8 cellular contexts compared by ENCODE assay signal in the genomic region with DNA sequence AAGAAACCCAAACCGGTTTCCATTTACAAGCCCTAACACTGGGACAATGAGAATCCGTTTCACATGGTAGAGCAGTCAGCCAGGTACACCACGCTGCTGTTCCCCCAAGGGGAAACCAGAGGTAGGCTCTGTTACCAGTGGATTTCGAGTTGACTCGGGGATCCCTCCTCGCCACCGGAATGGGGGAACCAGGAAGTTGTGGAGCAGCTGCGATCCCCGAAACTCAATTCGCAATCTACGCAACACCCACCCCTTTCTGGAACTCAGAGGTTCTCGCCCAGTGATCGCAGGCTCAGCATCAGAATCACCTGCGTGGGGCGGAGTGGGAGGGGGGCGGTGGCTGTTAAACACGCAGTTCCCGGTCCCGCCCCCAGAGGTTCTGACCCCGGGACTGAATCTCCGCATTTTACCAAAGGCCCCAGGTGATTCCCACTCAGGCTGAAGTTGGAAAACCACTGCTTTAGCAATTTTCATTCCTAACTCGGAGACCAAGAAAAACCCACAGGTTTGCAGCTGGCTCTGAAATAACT. TPM values are rescaled to one million over a fixed set of nuclear protein-coding genes. Genes with fewer than 3 reads are reported as not detected.
DNase-seq lines count a peak whose midpoint lies in the region; ATAC-seq and TF ChIP-seq lines count a peak whose summit lies in the region.
"Not testable (repeated sequence)": the region's sequence is repeated elsewhere in the genome, so short reads cannot be mapped to it uniquely, and the experiment has no call there.

No MANE protein-coding gene starts in this region.

- not testable (repeated sequence) for H3K9me3 Mint-ChIP-seq in activated CD8-positive, alpha-beta memory T cell treated with anti-CD3 and anti-CD28 coated beads, Interleukin-2, amount 10 ng/mL, durations not matched to agents 7 days and 5 days (ENCODE audit: low read depth); stimulated activated naive B cell treated with anti-CD40 and anti-IgM and Interleukin-4, amounts not matched to agents 10 μg/mL and 1 μg/mL and 100 μg/mL, for 72 hours

- not testable (repeated sequence) for H3K4me1 ChIP-seq in OCI-LY3 (ENCODE audit: low read length); colonic mucosa; iPS-18a (ENCODE audit: control insufficient read depth, low read depth, low read length)

- H3K27me3 ChIP-seq in OCI-LY3 (ENCODE audit: low read depth, low read length); colonic mucosa; iPS-18a (ENCODE audit: control insufficient read depth, insufficient read depth, low read length): not testable (repeated sequence)

- H2AFZ ChIP-seq in OCI-LY3 (ENCODE audit: low read depth, low read length), result not testable (repeated sequence)

- H4K20me1 ChIP-seq in OCI-LY3 (ENCODE audit: insufficient read depth, low read length), result not testable (repeated sequence)

- not testable (repeated sequence) for H3K36me3 ChIP-seq in OCI-LY3 (replicated peaks; ENCODE audit: low read depth, low read length); colonic mucosa; iPS-18a (ENCODE audit: control insufficient read depth, low read depth, low read length)

- H3K27ac ChIP-seq in OCI-LY3 (ENCODE audit: low read length); iPS-18a (ENCODE audit: low read length): not testable (repeated sequence)
- peak overlapping the region; percentile 73 for H3K27ac ChIP-seq in colonic mucosa

- not testable (repeated sequence) for H3K36me3 Mint-ChIP-seq in activated CD8-positive, alpha-beta memory T cell treated with anti-CD3 and anti-CD28 coated beads, Interleukin-2, amount 10 ng/mL, durations not matched to agents 7 days and 5 days; stimulated activated naive B cell treated with anti-CD40 and anti-IgM and Interleukin-4, amounts not matched to agents 10 μg/mL and 1 μg/mL and 100 μg/mL, for 72 hours

- TF ChIP-seq CTCF in OCI-LY3 (IDR thresholded peaks at IDR 0.05; ENCODE audit: low read depth, low read length); colonic mucosa (IDR thresholded peaks at IDR 0.05): not testable (repeated sequence)

- peak; percentile 19 for ATAC-seq in HG02759 (IDR thresholded peaks at IDR 0.05; ENCODE audit: unreplicated experiment)
- ATAC-seq in activated CD8-positive, alpha-beta memory T cell treated with anti-CD3 and anti-CD28 coated beads, Interleukin-2, amount 10 ng/mL, durations not matched to agents 7 days and 5 days, result peak; percentile 31
- peak; percentile 44 to 54 for ATAC-seq in stimulated activated naive B cell treated with anti-CD40 and anti-IgM and Interleukin-4, amounts not matched to agents 10 μg/mL and 1 μg/mL and 100 μg/mL, for 72 hours (replicated peaks)

- peak overlapping the region; percentile 66 for H3K9ac ChIP-seq in OCI-LY3 (ENCODE audit: low read length)
- H3K9ac ChIP-seq in colonic mucosa (ENCODE audit: low read depth in 2 of 2, low read length in 2 of 2), result peak overlapping the region; percentile 54 to 79
- peak overlapping the region; percentile 38 for H3K9ac ChIP-seq in iPS-18a (ENCODE audit: low read length)

- CTCF ChIA-PET in activated CD8-positive, alpha-beta memory T cell treated with anti-CD3 and anti-CD28 coated beads, Interleukin-2, amount 10 ng/mL, durations not matched to agents 7 days and 5 days (lab: Charles Lee), result not testable (repeated sequence)

- DNase-seq in DMS 273 (lab: John Stamatoyannopoulos, UW; ENCODE audit: unreplicated experiment) (peak; percentile 57), colonic mucosa (peak; percentile 75), pons (ENCODE audit: low spot score) (peak; percentile 9)
- peak; percentile 65 for DNase-seq in activated CD8-positive, alpha-beta memory T cell treated with anti-CD3 and anti-CD28 coated beads, Interleukin-2, amount 10 ng/mL, durations not matched to agents 7 days and 5 days
- peak; percentile 48 for DNase-seq in stimulated activated naive B cell treated with anti-CD40 and anti-IgM and Interleukin-4, amounts not matched to agents 10 μg/mL and 1 μg/mL and 100 μg/mL, for 72 hours

- peak overlapping the region; percentile 81 for H3K4me3 ChIP-seq in OCI-LY3 (ENCODE audit: low read length)
- peak overlapping the region; percentile 67 for H3K4me3 ChIP-seq in colonic mucosa
- peak overlapping the region; percentile 61 for H3K4me3 ChIP-seq in iPS-18a (ENCODE audit: low read length)

- not testable (repeated sequence) for H3K27me3 Mint-ChIP-seq in activated CD8-positive, alpha-beta memory T cell treated with anti-CD3 and anti-CD28 coated beads, Interleukin-2, amount 10 ng/mL, durations not matched to agents 7 days and 5 days; stimulated activated naive B cell treated with anti-CD40 and anti-IgM and Interleukin-4, amounts not matched to agents 10 μg/mL and 1 μg/mL and 100 μg/mL, for 72 hours

- not testable (repeated sequence) for H3K4me1 Mint-ChIP-seq in activated CD8-positive, alpha-beta memory T cell treated with anti-CD3 and anti-CD28 coated beads, Interleukin-2, amount 10 ng/mL, durations not matched to agents 7 days and 5 days; stimulated activated naive B cell treated with anti-CD40 and anti-IgM and Interleukin-4, amounts not matched to agents 10 μg/mL and 1 μg/mL and 100 μg/mL, for 72 hours

- peak overlapping the region; percentile 52 for H3K27ac Mint-ChIP-seq in activated CD8-positive, alpha-beta memory T cell treated with anti-CD3 and anti-CD28 coated beads, Interleukin-2, amount 10 ng/mL, durations not matched to agents 7 days and 5 days
- peak overlapping the region; percentile 51 for H3K27ac Mint-ChIP-seq in stimulated activated naive B cell treated with anti-CD40 and anti-IgM and Interleukin-4, amounts not matched to agents 10 μg/mL and 1 μg/mL and 100 μg/mL, for 72 hours

- H3K79me2 ChIP-seq in OCI-LY3 (ENCODE audit: low read length), result not testable (repeated sequence)

- H3K4me3 Mint-ChIP-seq in activated CD8-positive, alpha-beta memory T cell treated with anti-CD3 and anti-CD28 coated beads, Interleukin-2, amount 10 ng/mL, durations not matched to agents 7 days and 5 days, result peak overlapping the region; percentile 75
- peak overlapping the region; percentile 78 to 79 for H3K4me3 Mint-ChIP-seq in stimulated activated naive B cell treated with anti-CD40 and anti-IgM and Interleukin-4, amounts not matched to agents 10 μg/mL and 1 μg/mL and 100 μg/mL, for 72 hours

- intact Hi-C loops in colonic mucosa (cut with DNase I), result not testable (repeated sequence)

- H3K4me2 ChIP-seq in OCI-LY3 (ENCODE audit: low read length), result peak overlapping the region; percentile 60

- not testable (repeated sequence) for H3K9me3 ChIP-seq in OCI-LY3 (ENCODE audit: insufficient read depth, low read length); colonic mucosa; iPS-18a (ENCODE audit: control insufficient read depth, low read depth, low read length)

RNA-seq across cellular contexts. Expression of a gene that starts 49.2 kb away (rescaled TPM):
- total RNA-seq in activated CD8-positive, alpha-beta memory T cell treated with anti-CD3 and anti-CD28 coated beads, Interleukin-2, amount 10 ng/mL, durations not matched to agents 7 days and 5 days, result 10 to 100 TPM; 18.2 to 20.3 TPM
- 10 to 100 TPM; 13.7 to 18.9 TPM for total RNA-seq in colonic mucosa

Comparison
In these comparisons a context has a peak if more than half of its experiments do, and no peak if none do; other contexts are left out.
1. DNase-seq: peak in every context shown above with its lines; median percentile 75 in colonic mucosa; 65 in activated CD8-positive, alpha-beta memory T cell treated with anti-CD3 and anti-CD28 coated beads, Interleukin-2, amount 10 ng/mL, durations not matched to agents 7 days and 5 days; 57 in DMS 273; 48 in stimulated activated naive B cell treated with anti-CD40 and anti-IgM and Interleukin-4, amounts not matched to agents 10 μg/mL and 1 μg/mL and 100 μg/mL, for 72 hours; 9 in pons.